16 cellular contexts compared by ENCODE assay signal in genomic region chr7:154776350-154776749, GRCh38.
DNase-seq lines count a peak whose midpoint lies in the region; ATAC-seq and TF ChIP-seq lines count a peak whose summit lies in the region.
"Had no signal": no experiment of that assay in that cellular context is flagged by ENCODE, and none has a peak within 500 bp of the region (broad histone marks: within the 10 kb centered on the region; RNA-seq: fewer than 3 reads in every experiment).

No MANE protein-coding gene starts in this region.

- TF ChIP-seq POLR2A in sigmoid colon (IDR thresholded peaks at IDR 0.05) = no peak

- peak overlapping the region; percentile 24 for H3K4me3 Mint-ChIP-seq in activated T-helper 17 cell treated with anti-CD3 and anti-CD28 coated beads, Interleukin-2, amount 50 U/mL, for 72 hours

- DNase-seq in HT1080 (ENCODE audit: low read depth) (peak; percentile 32), sigmoid colon (no peak), GF-D8 (lab: John Stamatoyannopoulos, UW) (no peak), iPS-NIHi7 (ENCODE audit: extremely low spot score) (no peak)
- DNase-seq: BE2C, EL, KBM-7, NCI-H1105 treated with DMSO at 0.1 percent for 48 hours, NCI-H187, NCI-H2171, NCI-H774, SHP77 treated with DMSO at 0.1 percent for 48 hours had no signal

- no peak overlapping the region for H3K4me3 ChIP-seq in BLaER1 treated with 17β-estradiol and CSF1 and Interleukin-3, amounts not matched to agents 10 nM and 100 nM
- no peak overlapping the region for H3K4me3 ChIP-seq in sigmoid colon
- H3K4me3 ChIP-seq: GM23248 had no signal

- no peak for TF ChIP-seq CTCF in sigmoid colon (IDR thresholded peaks at IDR 0.05)

- 61 to 69% methylated on average over 5 of the region's 5 CpGs for WGBS in sigmoid colon, 2 donors

- no peak overlapping the region for H3K27ac Mint-ChIP-seq in activated T-helper 17 cell treated with anti-CD3 and anti-CD28 coated beads, Interleukin-2, amount 50 U/mL, for 72 hours

- peaks cover 0 to 31% (median 19%) of the 10 kb centered on the region in 10 experiments; a peak in 14 of 20 replicates for H3K4me1 ChIP-seq in BLaER1 treated with 17β-estradiol and CSF1 and Interleukin-3, amounts not matched to agents 10 nM and 100 nM
- no peaks in the 10 kb centered on the region for H3K4me1 ChIP-seq in sigmoid colon

- no peaks in the 10 kb centered on the region for H3K36me3 ChIP-seq in BLaER1 treated with 17β-estradiol and CSF1 and Interleukin-3, amounts not matched to agents 10 nM and 100 nM
- peaks cover 0 to 20% (median 3%) of the 10 kb centered on the region in 4 donors for H3K36me3 ChIP-seq in sigmoid colon

- H3K9me3 Mint-ChIP-seq in activated T-helper 17 cell treated with anti-CD3 and anti-CD28 coated beads, Interleukin-2, amount 50 U/mL, for 72 hours = peaks cover 8% of the 10 kb centered on the region

- peaks cover 0 to 8% (median 0%) of the 10 kb centered on the region in 11 experiments; a peak in 1 of 22 replicates for H3K9me3 ChIP-seq in BLaER1 treated with 17β-estradiol and CSF1 and Interleukin-3, amounts not matched to agents 10 nM and 100 nM (replicated peaks in 1 of 11)
- H3K9me3 ChIP-seq in sigmoid colon = no peaks in the 10 kb centered on the region
- H3K9me3 ChIP-seq: BE2C had no signal

- no peak overlapping the region for H3K9ac ChIP-seq in BLaER1 treated with 17β-estradiol and CSF1 and Interleukin-3, amounts not matched to agents 10 nM and 100 nM
- H3K9ac ChIP-seq: GM23248 had no signal

- H3K4me1 Mint-ChIP-seq in activated T-helper 17 cell treated with anti-CD3 and anti-CD28 coated beads, Interleukin-2, amount 50 U/mL, for 72 hours = no peaks in the 10 kb centered on the region

- no peaks in the 10 kb centered on the region for H4K20me1 ChIP-seq in BLaER1 treated with 17β-estradiol and CSF1 and Interleukin-3, amounts not matched to agents 10 nM and 100 nM

- ATAC-seq in activated T-helper 17 cell treated with anti-CD3 and anti-CD28 coated beads, Interleukin-2, amount 50 U/mL, for 72 hours (replicated peaks) = no peak

- peak overlapping the region in 8 of 11 experiments; percentile 29 to 42 (median 40); a peak in 12 of 22 replicates for H3K4me2 ChIP-seq in BLaER1 treated with 17β-estradiol and CSF1 and Interleukin-3, amounts not matched to agents 10 nM and 100 nM

- H3K27me3 ChIP-seq in BLaER1 treated with 17β-estradiol and CSF1 and Interleukin-3, amounts not matched to agents 10 nM and 100 nM = no peaks in the 10 kb centered on the region
- H3K27me3 ChIP-seq in layer of hippocampus (ENCODE audit: control insufficient read depth, insufficient read depth, low read length) (no peaks in the 10 kb centered on the region), sigmoid colon (no peaks in the 10 kb centered on the region)
- H3K27me3 ChIP-seq: BE2C had no signal

- no peak for TF ChIP-seq EP300 in sigmoid colon (IDR thresholded peaks at IDR 0.05)

- H3K27ac ChIP-seq in BLaER1 treated with 17β-estradiol and CSF1 and Interleukin-3, amounts not matched to agents 10 nM and 100 nM = no peak overlapping the region
- H3K27ac ChIP-seq in layer of hippocampus (ENCODE audit: low read depth, low read length) (peak overlapping the region; percentile 96), sigmoid colon (no peak overlapping the region)
- H3K27ac ChIP-seq: GM23248 had no signal

- intact Hi-C loops in sigmoid colon (cut with DNase I) = no loop called here

- H3K27me3 Mint-ChIP-seq in activated T-helper 17 cell treated with anti-CD3 and anti-CD28 coated beads, Interleukin-2, amount 50 U/mL, for 72 hours = peaks cover 3% of the 10 kb centered on the region

- H3K36me3 Mint-ChIP-seq in activated T-helper 17 cell treated with anti-CD3 and anti-CD28 coated beads, Interleukin-2, amount 50 U/mL, for 72 hours (ENCODE audit: low read depth) = no peaks in the 10 kb centered on the region
